ENCODE assay signal across 16 cellular contexts in the genomic region with DNA sequence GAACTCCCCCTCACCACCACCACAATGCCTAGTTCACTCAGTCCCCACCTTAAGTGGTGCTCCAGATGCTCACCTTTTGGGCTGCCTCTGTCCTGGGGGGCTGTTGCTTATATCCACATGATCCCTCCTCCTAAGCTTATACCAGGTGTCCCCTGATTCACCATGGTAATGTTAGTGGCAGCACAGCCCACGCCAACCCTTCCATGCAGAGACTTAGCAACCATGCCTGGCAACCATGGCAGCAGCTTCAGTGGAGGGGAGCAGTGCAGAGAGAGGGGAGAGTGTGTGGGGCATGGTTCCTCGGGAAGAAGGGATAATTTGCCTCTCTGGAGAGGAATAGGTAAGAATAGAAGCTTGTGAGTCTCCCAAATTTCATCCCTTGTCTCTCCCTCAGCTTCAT. TPM values are rescaled to one million over a fixed set of nuclear protein-coding genes. Genes with fewer than 3 reads are reported as not detected.
DNase-seq lines count a peak whose midpoint lies in the region; ATAC-seq and TF ChIP-seq lines count a peak whose summit lies in the region.
"Had no signal": no experiment of that assay in that cellular context is flagged by ENCODE, and none has a peak within 500 bp of the region (broad histone marks: within the 10 kb centered on the region; RNA-seq: fewer than 3 reads in every experiment).

No MANE protein-coding gene starts in this region.

- H3K27ac ChIP-seq in dorsolateral prefrontal cortex (peak overlapping the region in 58 of 59 donors; percentile 29 to 97 (median 85)), adrenal gland (no peak overlapping the region)

- H3F3A ChIP-seq in Loucy (ENCODE audit: low read depth): no peaks in the 10 kb centered on the region

- TF ChIP-seq CTCF in Loucy (conservative IDR thresholded peaks at IDR 0.05; ENCODE audit: low read length) (no peak), dorsolateral prefrontal cortex (IDR thresholded peaks at IDR 0.05 in 54 of 56, conservative IDR thresholded peaks at IDR 0.05 in 2 of 56; ENCODE audit: low read depth in 1 of 56, partially characterized antibody in 56 of 56) (no peak), adrenal gland (IDR thresholded peaks at IDR 0.05) (no peak)

- H4K20me1 ChIP-seq in Loucy (ENCODE audit: insufficient read depth, low read length, poor library complexity, severe bottlenecking): no peaks in the 10 kb centered on the region

- H3K9ac ChIP-seq in Loucy (ENCODE audit: low read depth, low read length, poor library complexity, severe bottlenecking): peak overlapping the region; percentile 61

- H3K36me3 ChIP-seq in Loucy (ENCODE audit: insufficient read depth, low read length): no peaks in the 10 kb centered on the region; the same call in 1 of the 2 replicates
- peaks cover 0 to 42% of the 10 kb centered on the region in 2 donors for H3K36me3 ChIP-seq in adrenal gland (replicated peaks in 1 of 2)

- 84 to 100% (median 94%) methylated on average over 2 of the region's 2 CpGs for WGBS in adrenal gland, 4 donors

- H3K4me3 ChIP-seq in Loucy (ENCODE audit: low read length, poor library complexity, severe bottlenecking) (no peak overlapping the region), dorsolateral prefrontal cortex (peak overlapping the region in 38 of 59 donors; percentile 17 to 72 (median 61)), adrenal gland (peak overlapping the region in 1 of 4 donors; percentile 71)

- H3K9me3 ChIP-seq in Loucy (ENCODE audit: insufficient read depth, low read depth, low read length): no peaks in the 10 kb centered on the region
- no peaks in the 10 kb centered on the region for H3K9me3 ChIP-seq in adrenal gland (replicated peaks in 1 of 3)

- intact Hi-C loops in dorsolateral prefrontal cortex (cut with DNase I): no loop called here
- intact Hi-C loops in adrenal gland (cut with DNase I): no loop called here

- no peak for ATAC-seq in GM21717 (IDR thresholded peaks at IDR 0.05; ENCODE audit: unreplicated experiment)
- no peak for ATAC-seq in stimulated activated naive CD8-positive, alpha-beta T cell treated with anti-CD3 and anti-CD28 coated beads, Interleukin-15, Interleukin-2, amounts not matched to agents 100 U/mL and 50 U/mL, for 24 hours

- H3K4me1 ChIP-seq in Loucy (ENCODE audit: insufficient read depth, low read length, poor library complexity, severe bottlenecking) (peaks cover 8% of the 10 kb centered on the region), adrenal gland (replicated peaks in 1 of 2) (peaks cover 24 to 34% of the 10 kb centered on the region in 2 donors)

- H3K9me2 ChIP-seq in Loucy (replicated peaks; ENCODE audit: low read depth, low read length): no peaks in the 10 kb centered on the region

- DNase-seq in NCI-H748 (lab: John Stamatoyannopoulos, UW; ENCODE audit: unreplicated experiment) (peak; percentile 25), NCI-H748 treated with DMSO at 0.1 percent for 48 hours (lab: John Stamatoyannopoulos, UW) (no peak), dorsolateral prefrontal cortex (peak in 8 of 10 donors; percentile 43 to 85 (median 75)), putamen (ENCODE audit: low spot score) (peak; percentile 79), adrenal gland (no peak)
- DNase-seq in stimulated activated naive CD8-positive, alpha-beta T cell treated with anti-CD3 and anti-CD28 coated beads, Interleukin-15, Interleukin-2, amounts not matched to agents 100 U/mL and 50 U/mL, for 24 hours: no peak
- DNase-seq: DMS79 treated with DMSO at 0.1 percent for 48 hours, NCI-H146 had no signal

- H3K79me2 ChIP-seq in Loucy (ENCODE audit: insufficient read depth, low read length): no peaks in the 10 kb centered on the region

- no peak for TF ChIP-seq POLR2A in adrenal gland (IDR thresholded peaks at IDR 0.05)

- no peak overlapping the region for H3K4me2 ChIP-seq in Loucy (ENCODE audit: low read depth, low read length, poor library complexity, severe bottlenecking)

- H3K27me3 ChIP-seq in Loucy (ENCODE audit: insufficient read depth, low read length, poor library complexity, severe bottlenecking): no peaks in the 10 kb centered on the region
- H3K27me3 ChIP-seq in dorsolateral prefrontal cortex: peaks cover 0 to 47% (median 11%) of the 10 kb centered on the region in 45 donors
- no peaks in the 10 kb centered on the region for H3K27me3 ChIP-seq in adrenal gland

- no peak overlapping the region for H2AFZ ChIP-seq in Loucy (ENCODE audit: low read length)

RNA-seq across cellular contexts. Expression of a gene that starts 1.2 kb away (rescaled TPM):
- total RNA-seq in dorsolateral prefrontal cortex: 100 to 1,000 TPM in 112 of 120 experiments, 10 to 100 TPM in 8; 34.2 to 277 (median 160) TPM
- under 1 TPM in 7 of 8 donors, not detected in 1; 0.08 to 0.71 (median 0.52) TPM for total RNA-seq in adrenal gland
- under 1 TPM; 0.08 to 0.17 (median 0.15) TPM for polyA plus RNA-seq in adrenal gland

RNA-seq across cellular contexts. Expression of a gene that starts 18.2 kb away (rescaled TPM):
- total RNA-seq in dorsolateral prefrontal cortex: 10 to 100 TPM; 26.4 to 67.1 (median 46.4) TPM
- 10 to 100 TPM; 70.1 to 89.6 (median 82.3) TPM for total RNA-seq in adrenal gland
- polyA plus RNA-seq in adrenal gland: 100 to 1,000 TPM in 1 of 3 donors, 10 to 100 TPM in 2; 60.1 to 141 (median 71.6) TPM

RNA-seq across cellular contexts. Expression of a gene that starts 22.2 kb away (rescaled TPM):
- under 1 TPM in 6 of 120 experiments, not detected in 114; 0.43 to 0.67 (median 0.55) TPM for total RNA-seq in dorsolateral prefrontal cortex
- not detected for total RNA-seq in adrenal gland
- polyA plus RNA-seq in adrenal gland: not detected
- total RNA-seq: activated CD4-positive, alpha-beta T cell treated with anti-CD3 and anti-CD28 coated beads, Interleukin-2, amount 10 ng/mL, durations not matched to agents 24 days and 14 days; cardiac septum; endothelial cell of umbilical vein; left ventricle myocardium superior; T-helper 1 cell treated with Interleukin-12 subunit alpha and Interleukin-12 subunit beta and Interleukin-4 antibody, amounts not matched to agents 30 ng/mL and 1 ng/mL, for 36 hours; ureter had no signal
- polyA plus RNA-seq: endothelial cell of umbilical vein had no signal

RNA-seq across cellular contexts. Expression of a gene that starts 28.8 kb away (rescaled TPM):
- 10 to 100 TPM in 117 of 120 experiments, 1 to 10 TPM in 3; 4.9 to 30.8 (median 18.4) TPM for total RNA-seq in dorsolateral prefrontal cortex
- under 1 TPM in 3 of 8 donors, not detected in 5; 0.15 to 0.40 (median 0.19) TPM for total RNA-seq in adrenal gland
- polyA plus RNA-seq in adrenal gland: under 1 TPM in 2 of 3 donors, not detected in 1; 0.84 to 0.88 TPM
- total RNA-seq: endothelial cell of umbilical vein had no signal

RNA-seq across cellular contexts. Expression of a gene that starts 43.1 kb away (rescaled TPM):
- 100 to 1,000 TPM; 265 to 726 (median 526) TPM for total RNA-seq in dorsolateral prefrontal cortex
- total RNA-seq in adrenal gland: 100 to 1,000 TPM in 5 of 8 donors, 10 to 100 TPM in 3; 86.8 to 237 (median 139) TPM
- polyA plus RNA-seq in adrenal gland: 100 to 1,000 TPM in 1 of 3 donors, 10 to 100 TPM in 2; 55.2 to 172 (median 62.5) TPM

Comparison
In these comparisons a context has a peak if more than half of its experiments do, and no peak if none do; other contexts are left out.
1. DNase-seq: peak in NCI-H748 (single experiment), dorsolateral prefrontal cortex (8 of 10) and putamen (single experiment); none in NCI-H748 treated with DMSO at 0.1 percent for 48 hours (single experiment), stimulated activated naive CD8-positive, alpha-beta T cell treated with anti-CD3 and anti-CD28 coated beads, Interleukin-15, Interleukin-2, amounts not matched to agents 100 U/mL and 50 U/mL, for 24 hours (single experiment) and adrenal gland (0 of 7).
2. H3K27ac ChIP-seq: peak in dorsolateral prefrontal cortex (58 of 59); none in adrenal gland (0 of 5).
3. RNA of a gene that starts 1.2 kb away (total RNA-seq): 34.2 to 277 TPM in dorsolateral prefrontal cortex; 0.08 to 0.71 TPM in adrenal gland; every median in the first group is over 10 times any median in the second.